ENCODE assay signal across 8 cellular contexts in the genomic region with DNA sequence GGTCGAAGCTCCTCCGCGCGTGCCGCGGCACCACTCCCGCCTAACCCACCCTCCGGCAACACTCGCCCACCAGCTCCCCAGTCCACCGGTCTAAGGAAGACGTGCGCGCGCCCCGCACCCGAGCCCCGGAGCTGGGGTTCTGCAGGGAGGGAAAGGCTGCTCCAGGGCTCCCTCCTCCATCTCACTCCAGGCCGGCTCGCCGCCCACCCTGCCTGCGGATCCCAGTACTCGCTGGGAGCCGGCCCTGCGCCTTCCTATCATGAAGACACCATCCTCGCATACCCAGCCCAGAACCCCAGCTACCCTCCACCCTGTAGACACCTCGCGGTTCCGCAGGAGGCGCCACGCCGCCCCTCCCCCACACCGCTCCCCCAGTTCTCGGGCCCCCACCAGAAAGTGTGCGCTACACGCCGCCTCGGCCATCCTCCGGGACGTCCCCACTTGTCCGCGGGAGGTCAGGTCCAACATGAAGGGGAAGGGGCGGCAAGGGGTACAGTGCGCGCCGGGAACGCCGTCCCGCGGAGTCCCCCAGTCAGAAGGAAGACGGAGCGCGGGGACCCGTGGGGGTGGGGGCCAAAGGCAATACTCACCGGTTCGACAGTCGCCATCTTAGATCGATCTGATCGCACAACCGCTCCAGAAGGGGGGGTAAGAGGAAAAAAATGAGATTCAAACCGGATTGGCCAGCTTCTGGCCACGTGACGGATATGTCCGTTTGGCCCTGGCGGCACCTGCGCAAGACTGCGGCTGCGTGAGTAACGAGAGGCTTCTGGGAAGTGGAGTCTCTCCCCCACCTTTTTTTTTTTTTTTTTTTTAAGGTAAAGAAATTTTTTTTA. TPM values are rescaled to one million over a fixed set of nuclear protein-coding genes. Genes with fewer than 3 reads are reported as not detected.
DNase-seq lines count a peak whose midpoint lies in the region; ATAC-seq, FAIRE-seq and TF ChIP-seq lines count a peak whose summit lies in the region.

A gene with protein sequence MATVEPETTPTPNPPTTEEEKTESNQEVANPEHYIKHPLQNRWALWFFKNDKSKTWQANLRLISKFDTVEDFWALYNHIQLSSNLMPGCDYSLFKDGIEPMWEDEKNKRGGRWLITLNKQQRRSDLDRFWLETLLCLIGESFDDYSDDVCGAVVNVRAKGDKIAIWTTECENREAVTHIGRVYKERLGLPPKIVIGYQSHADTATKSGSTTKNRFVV (minus strand): TSS at position 629 of the 836 bp plus-strand sequence. CDS start 21 bp downstream, at position 608.

- no peaks in the 10 kb centered on the region for H3K9me3 ChIP-seq in keratinocyte (ENCODE audit: control insufficient read depth, low read depth, low read length)

- peak within 1 kb of the TSS; percentile 97 for H2AFZ ChIP-seq in keratinocyte (ENCODE audit: control insufficient read depth, low read length)

- H3K27ac ChIP-seq in keratinocyte (ENCODE audit: control insufficient read depth, insufficient read depth, low read length): peak within 1 kb of the TSS; percentile 100

- H3K4me1 ChIP-seq in keratinocyte (ENCODE audit: control insufficient read depth, extremely low read depth, insufficient read depth, low read length): peaks cover 20% of the 10 kb centered on the region

- peak within 1 kb of the TSS; percentile 89 to 98 (median 90) for H3K4me3 ChIP-seq in keratinocyte (ENCODE audit: control insufficient read depth in 2 of 3, extremely low read depth in 1 of 3, insufficient read depth in 2 of 3, low read depth in 1 of 3, low read length in 3 of 3)

- no peaks in the 10 kb centered on the region for H3K9me1 ChIP-seq in keratinocyte (ENCODE audit: control insufficient read depth, extremely low read depth, insufficient read depth, low read length)

- H3K36me3 ChIP-seq in keratinocyte (ENCODE audit: control insufficient read depth in 2 of 2, extremely low read depth in 1 of 2, insufficient read depth in 2 of 2, low read length in 2 of 2): peaks cover 3 to 7% of the 10 kb centered on the region in 2 experiments

- peak in 1 of 3 experiments; percentile 24 for TF ChIP-seq CTCF in keratinocyte (optimal IDR thresholded peaks at IDR 0.05 in 1 of 3, IDR thresholded peaks at IDR 0.05 in 1 of 3, conservative IDR thresholded peaks at IDR 0.05 in 1 of 3; ENCODE audit: extremely low read depth in 1 of 3, insufficient read depth in 2 of 3, low read length in 3 of 3)

- H3K4me2 ChIP-seq in keratinocyte (ENCODE audit: control insufficient read depth, extremely low read depth, insufficient read depth, low read depth, low read length): peak within 1 kb of the TSS; percentile 99

- ATAC-seq in GM19043 (IDR thresholded peaks at IDR 0.05; ENCODE audit: low read depth, unreplicated experiment): peak; percentile 58
- peak; percentile 73 for ATAC-seq in HG03378 (IDR thresholded peaks at IDR 0.05; ENCODE audit: unreplicated experiment)

- peak; percentile 69 for FAIRE-seq in keratinocyte (lab: Jason Lieb, UNC)

- H4K20me1 ChIP-seq in keratinocyte (ENCODE audit: control insufficient read depth, extremely low read depth, insufficient read depth, low read length): peaks cover 14% of the 10 kb centered on the region

- peak within 1 kb of the TSS; percentile 100 for H3K9ac ChIP-seq in keratinocyte (ENCODE audit: control insufficient read depth, extremely low read depth, insufficient read depth, low read length)

- peak; percentile 93 to 96 for DNase-seq in AML-193 (lab: John Stamatoyannopoulos, UW)
- peak; percentile 97 for DNase-seq in NCI-H460 (ENCODE audit: extremely low read depth, low read depth)
- peak; percentile 91 for DNase-seq in activated CD4-positive, CD25-positive, alpha-beta regulatory T cell treated with anti-CD3 and anti-CD28 coated beads, Interleukin-2, amount 50 U/mL, for 72 hours
- peak; percentile 79 to 91 for DNase-seq in cerebellar nuclear complex (lab: John Stamatoyannopoulos, UW)
- DNase-seq in keratinocyte (ENCODE audit: low read depth, low spot score): peak; percentile 98
- DNase-seq in stimulated activated CD4-positive, alpha-beta T cell treated with anti-CD3 and anti-CD28 coated beads, Interleukin-15, amount 100 ng/mL, for 1 hour (ENCODE audit: low read depth in 1 of 2, low spot score in 1 of 2): peak; percentile 87 to 93

- dilution Hi-C loops in keratinocyte (cut with MboI; ENCODE audit: extremely low pct_ligation_motif_present, low sequenced_read_pairs): no loop called here

- no peaks in the 10 kb centered on the region for H3K27me3 ChIP-seq in keratinocyte (ENCODE audit: control insufficient read depth, extremely low read depth, insufficient read depth, low read length)

- H3K79me2 ChIP-seq in keratinocyte (ENCODE audit: control insufficient read depth, insufficient read depth, low read length): peaks cover 52% of the 10 kb centered on the region

RNA-seq across cellular contexts. Expression of the gene that starts here (rescaled TPM):
- 145 and 148 TPM in 2 replicates for total RNA-seq in NCI-H460 (2014; rRNA removed; shearing (Covaris generic))
- polyA plus RNA-seq in NCI-H460 (2014; cell fraction: nucleus; rRNA removed): 97.9 and 101 TPM in 2 replicates
- polyA plus RNA-seq in keratinocyte: 83.2 to 150 TPM (median 146 TPM) in 3 replicates
- 346 TPM for polyA plus RNA-seq in keratinocyte (2011; ENCODE audit: low read depth)
- 115 and 148 TPM in 2 replicates for polyA plus RNA-seq in keratinocyte (2011; cell fraction: cytosol; rRNA removed)
- 67.9 and 117 TPM in 2 replicates for polyA plus RNA-seq in keratinocyte (2011; cell fraction: nucleus; rRNA removed)
- 94.8 and 130 TPM in 2 replicates for polyA plus RNA-seq in keratinocyte (2012; ENCODE audit: low replicate concordance)
- 11.3 to 112 TPM (median 29.3 TPM) in 3 replicates for polyA minus RNA-seq in keratinocyte
- polyA minus RNA-seq in keratinocyte (2011; cell fraction: cytosol; rRNA and poly(A)+ RNA removed): 75.6 TPM
- polyA minus RNA-seq in keratinocyte (2011; cell fraction: nucleus; rRNA and poly(A)+ RNA removed): 37.8 and 68.3 TPM in 2 replicates

Comparison
In these comparisons a context has a peak if more than half of its experiments do, and no peak if none do; other contexts are left out.
1. Peak in every context shown above with its lines: DNase-seq, ATAC-seq, H3K4me3 ChIP-seq and H3K27ac ChIP-seq.